Comparison of ENCODE assay signal across 1 cellular context in genomic region chr10:70253878-70254765, GRCh38.
TF ChIP-seq lines count a peak whose summit lies in the region.

No MANE protein-coding gene starts in this region.

TF ChIP-seq in GM23338, 12 proteins besides CTCF, POLR2A, EP300 and RAD21:
- TF ChIP-seq ZNF462 (CRISPR knock-in tag; IDR thresholded peaks at IDR 0.05) (no peak), EZH2phosphoT487 (IDR thresholded peaks at IDR 0.05; ENCODE audit: unreplicated experiment) (no peak), POLR2AphosphoS5 (IDR thresholded peaks at IDR 0.05; ENCODE audit: low read depth) (no peak), ETS1 (IDR thresholded peaks at IDR 0.05) (no peak), ZNF331 (CRISPR knock-in tag; IDR thresholded peaks at IDR 0.05; ENCODE audit: low read depth) (no peak), CREB1 (CRISPR knock-in tag; IDR thresholded peaks at IDR 0.05; ENCODE audit: low read depth) (no peak), STAT1 (IDR thresholded peaks at IDR 0.05; ENCODE audit: unreplicated experiment) (no peak), ZNF114 (CRISPR knock-in tag; IDR thresholded peaks at IDR 0.05) (no peak), REST (IDR thresholded peaks at IDR 0.05; ENCODE audit: unreplicated experiment) (no peak), EZH2 (IDR thresholded peaks at IDR 0.05; ENCODE audit: low read depth, unreplicated experiment) (no peak), NANOG (IDR thresholded peaks at IDR 0.05; ENCODE audit: borderline replicate concordance) (no peak), JUNB (IDR thresholded peaks at IDR 0.05; ENCODE audit: unreplicated experiment) (no peak)
